ENCODE assay signal across 8 cellular contexts in genomic region chr9:90914868-90915483, GRCh38.
A peak's percentile ranks its signal among the peaks of the same experiment; 100 is the strongest.
DNase-seq lines count a peak whose midpoint lies in the region; ATAC-seq, FAIRE-seq and TF ChIP-seq lines count a peak whose summit lies in the region.

No MANE protein-coding gene starts in this region.

- H3K4me1 Mint-ChIP-seq in type B pancreatic cell (ENCODE audit: unreplicated experiment), result no peaks in the 10 kb centered on the region

- no peaks in the 10 kb centered on the region for H3K27me3 Mint-ChIP-seq in type B pancreatic cell

- no peak for FAIRE-seq in pancreas (lab: Jason Lieb, UNC)

- H3K4me1 ChIP-seq in pancreas, result no peaks in the 10 kb centered on the region

- 8% methylated on average over 7 of the region's 7 CpGs for WGBS in pancreas, 2 donors

- intact Hi-C loops in pancreas (cut with DNase I), result loop anchor here in 2 of 3 donors (5.0 to 10.0 kb wide), 4 partner anchors 517 to 810 kb away; no protein-coding TSS in a partner anchor

- H3K9me3 Mint-ChIP-seq in type B pancreatic cell, result no peaks in the 10 kb centered on the region

- H3K4me3 Mint-ChIP-seq in type B pancreatic cell, result peak overlapping the region; percentile 34

- H3K36me3 Mint-ChIP-seq in type B pancreatic cell, result no peaks in the 10 kb centered on the region

- peak; percentile 95 to 99 (median 98) for ATAC-seq in pancreas

- peak; percentile 89 to 95 (median 91) for TF ChIP-seq CTCF in pancreas (IDR thresholded peaks at IDR 0.05)
- TF ChIP-seq CTCF in type B pancreatic cell (conservative IDR thresholded peaks at IDR 0.05), result peak; percentile 94

- H3K27me3 ChIP-seq in pancreas, result no peaks in the 10 kb centered on the region

- peak; percentile 86 for DNase-seq in ELF-1 (ENCODE audit: low read depth, low spot score)
- peak; percentile 2 for DNase-seq in GOT3 (lab: John Stamatoyannopoulos, UW)
- DNase-seq in M059J (ENCODE audit: low read depth), result peak; percentile 71
- DNase-seq in SHP77 treated with DMSO at 0.1 percent for 48 hours (lab: John Stamatoyannopoulos, UW), result peak; percentile 20
- DNase-seq in activated gamma-delta T cell treated with Interleukin-2 at 50 U/mL for 16 hours, result peak; percentile 72
- DNase-seq in germinal center (ENCODE audit: low spot score), result peak; percentile 88
- peak; percentile 58 to 91 (median 80) for DNase-seq in pancreas
- peak; percentile 81 for DNase-seq in type B pancreatic cell (ENCODE audit: extremely low spot score, unreplicated experiment)

- no peak overlapping the region for H3K4me3 ChIP-seq in pancreas

- H3K27ac ChIP-seq in pancreas, result no peak overlapping the region

- no peaks in the 10 kb centered on the region for H3K9me3 ChIP-seq in pancreas

- H3K36me3 ChIP-seq in pancreas, result no peaks in the 10 kb centered on the region

- peak overlapping the region; percentile 77 for H3K27ac Mint-ChIP-seq in type B pancreatic cell

Comparison
In these comparisons a context has a peak if more than half of its experiments do, and no peak if none do; other contexts are left out.
1. DNase-seq: peak in every context shown above with its lines; median percentile 88 in germinal center; 86 in ELF-1; 81 in type B pancreatic cell; 80 in pancreas; 72 in activated gamma-delta T cell treated with Interleukin-2 at 50 U/mL for 16 hours; 71 in M059J; 20 in SHP77 treated with DMSO at 0.1 percent for 48 hours; 2 in GOT3.